ENCODE assay signal across 11 cellular contexts in genomic region chr3:186682734-186683133, GRCh38. TPM values are rescaled to one million over a fixed set of nuclear protein-coding genes. Genes with fewer than 3 reads are reported as not detected.
"Had no signal": no experiment of that assay in that cellular context is flagged by ENCODE, and none has a peak within 500 bp of the region (broad histone marks: within the 10 kb centered on the region; RNA-seq: fewer than 3 reads in every experiment).

No MANE protein-coding gene starts in this region.

- H3K27ac Mint-ChIP-seq: GM23338, H9 had no signal

- H2AFZ ChIP-seq: GM23338 had no signal

- ATAC-seq: GM23338 had no signal

- H3K4me3 Mint-ChIP-seq: GM23338, H9 had no signal

- H3K4me2 ChIP-seq: GM23338, KMS-11 had no signal

- H3K4me1 Mint-ChIP-seq: GM23338 had no signal

- H3K27ac ChIP-seq: HL-60, KMS-11 had no signal

- DNase-seq: H9, HCEC 1CT, IMR-90, Karpas-422, KBM-7 had no signal

- H3K9ac ChIP-seq: KMS-11 had no signal

- FAIRE-seq: H1, H54 had no signal

- H3K4me3 ChIP-seq: GM23338 had no signal

RNA-seq across cellular contexts. Expression of gene HRG, which starts 16.9 kb away (rescaled TPM):
- total RNA-seq: GM23338, H9, IMR-90 had no signal
- polyA plus RNA-seq: GM23338, IMR-90 had no signal

RNA-seq across cellular contexts. Expression of gene KNG1, which starts 34.4 kb away (rescaled TPM):
- total RNA-seq: H1, H9, HT1080, IMR-90 had no signal
- polyA plus RNA-seq: GM23338, IMR-90 had no signal

RNA-seq across cellular contexts. Expression of gene FETUB, which starts 42.5 kb away (rescaled TPM):
- total RNA-seq: GM23338, H1, H9, IMR-90 had no signal
- polyA plus RNA-seq: IMR-90 had no signal
